ENCODE assay signal across 10 cellular contexts in the genomic region with DNA sequence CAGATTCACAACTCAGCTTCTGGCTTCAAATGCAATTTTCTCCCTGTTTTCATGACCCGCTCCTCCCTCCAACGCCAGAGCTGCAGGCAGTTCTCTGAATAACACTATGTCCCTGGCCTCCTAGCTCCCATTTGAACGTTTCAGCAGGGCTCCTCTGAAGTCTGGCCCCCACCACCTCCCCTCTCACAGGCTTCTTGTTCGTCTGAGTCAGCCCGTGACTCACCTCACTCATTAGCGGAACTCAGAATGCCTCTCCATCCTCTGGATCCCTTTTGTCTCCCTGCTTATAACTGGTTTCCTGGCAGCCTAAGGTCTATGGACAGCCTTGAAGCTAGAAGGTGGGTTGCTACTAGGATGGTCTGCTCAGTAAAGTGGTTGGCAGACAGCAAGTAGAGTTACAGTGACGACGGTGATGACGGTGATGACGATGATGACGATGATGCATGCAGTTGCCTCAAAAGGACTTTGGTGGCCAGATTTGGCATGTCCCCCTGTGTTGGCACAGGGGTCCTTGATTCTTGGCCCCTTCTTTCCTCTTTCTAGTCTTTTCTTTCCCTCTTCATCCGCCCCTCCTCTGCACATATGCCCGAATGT.
A peak's percentile ranks its signal among the peaks of the same experiment; 100 is the strongest.
DNase-seq lines count a peak whose midpoint lies in the region; ATAC-seq and TF ChIP-seq lines count a peak whose summit lies in the region.
"Had no signal": no experiment of that assay in that cellular context is flagged by ENCODE, and none has a peak within 500 bp of the region (broad histone marks: within the 10 kb centered on the region; RNA-seq: fewer than 3 reads in every experiment).

No MANE protein-coding gene starts in this region.

- POLR2A ChIA-PET in SK-N-SH (lab: Yijun Ruan, JAX): no interaction called here

- H3F3A ChIP-seq in SK-N-SH (replicated peaks; ENCODE audit: insufficient read depth): peaks cover 14% of the 10 kb centered on the region

- no peaks in the 10 kb centered on the region for H3K9me2 ChIP-seq in SK-N-SH
- H3K9me2 ChIP-seq in hepatocyte (replicated peaks; ENCODE audit: insufficient read depth): no peaks in the 10 kb centered on the region

- ATAC-seq in upper lobe of right lung: peak; percentile 21
- no peak for ATAC-seq in GM18909 (IDR thresholded peaks at IDR 0.05; ENCODE audit: poor library complexity, unreplicated experiment)
- ATAC-seq in GM18873 (IDR thresholded peaks at IDR 0.05; ENCODE audit: low FRiP score, unreplicated experiment): no peak
- ATAC-seq: activated CD8-positive, alpha-beta memory T cell treated with anti-CD3 and anti-CD28 coated beads, Interleukin-2, amount 10 ng/mL, durations not matched to agents 7 days and 5 days had no signal

- H3K4me1 ChIP-seq in SK-N-SH (ENCODE audit: control insufficient read depth in 1 of 2, insufficient read depth in 2 of 2, low read depth in 1 of 2, low read length in 1 of 2) (peaks cover 0 to 9% of the 10 kb centered on the region in 2 experiments; a peak in 3 of 4 replicates), hepatocyte (ENCODE audit: insufficient read depth) (no peaks in the 10 kb centered on the region), upper lobe of right lung (peaks cover 7% of the 10 kb centered on the region)

- TF ChIP-seq CTCF in SK-N-SH (IDR thresholded peaks at IDR 0.05): 0 out of 2 replicates have a peak, but pooled peaks have one; percentile 7
- TF ChIP-seq CTCF in hepatocyte (IDR thresholded peaks at IDR 0.05; ENCODE audit: poor library complexity): no peak
- TF ChIP-seq CTCF in upper lobe of right lung (IDR thresholded peaks at IDR 0.05): no peak

- peak overlapping the region; percentile 49; the same call in 1 of the 2 replicates for H2AFZ ChIP-seq in SK-N-SH (ENCODE audit: low read depth)
- no peak overlapping the region for H2AFZ ChIP-seq in hepatocyte

- peak; percentile 9 for DNase-seq in stimulated activated CD4-positive, alpha-beta T cell treated with anti-CD3 and anti-CD28 coated beads, Interleukin-4, amount 100 ng/mL, for 1 hour
- DNase-seq in stimulated activated CD4-positive, alpha-beta T cell treated with anti-CD3 and anti-CD28 coated beads, Interleukin-2, amount 100 ng/mL, for 48 hours: no peak
- DNase-seq in SK-N-SH (peak; percentile 37), hepatocyte (ENCODE audit: low spot score) (peak; percentile 64), upper lobe of right lung (no peak), D341Med (ENCODE audit: low spot score) (no peak)
- DNase-seq: activated CD8-positive, alpha-beta memory T cell treated with anti-CD3 and anti-CD28 coated beads, Interleukin-2, amount 10 ng/mL, durations not matched to agents 7 days and 5 days; DMS79 treated with DMSO at 0.1 percent for 48 hours had no signal

- WGBS in SK-N-SH (ENCODE audit: low lambda C conversion rate): 44% methylated on average over 13 of the region's 13 CpGs
- WGBS in hepatocyte (ENCODE audit: low lambda C conversion rate, missing lambda C conversion rate): 74% methylated on average over 13 of the region's 13 CpGs

- 0 out of 2 replicates have a peak, but pooled peaks have one; percentile 15 for TF ChIP-seq RAD21 in SK-N-SH (IDR thresholded peaks at IDR 0.05; ENCODE audit: low read length)

- H3K9ac ChIP-seq in SK-N-SH: peak overlapping the region; percentile 26; the same call in 1 of the 2 replicates

- CTCF ChIA-PET in SK-N-SH (lab: Yijun Ruan, JAX): interaction anchor here (0.8 kb wide), 1 partner anchor 174 kb away, joined by 3 read pairs; no protein-coding TSS in a partner anchor

- intact Hi-C loops in upper lobe of right lung (cut with DNase I): no loop called here

- H3K27me3 ChIP-seq in SK-N-SH (ENCODE audit: insufficient read depth) (no peaks in the 10 kb centered on the region), hepatocyte (no peaks in the 10 kb centered on the region), upper lobe of right lung (no peaks in the 10 kb centered on the region)

- peak in 1 of 2 experiments; percentile 73; a peak in 1 of 4 replicates for TF ChIP-seq EP300 in SK-N-SH (IDR thresholded peaks at IDR 0.05; ENCODE audit: borderline replicate concordance in 1 of 2, low read depth in 1 of 2, low read length in 1 of 2)

- H3K9me3 ChIP-seq in SK-N-SH (no peaks in the 10 kb centered on the region), hepatocyte (ENCODE audit: low read depth) (no peaks in the 10 kb centered on the region), upper lobe of right lung (no peaks in the 10 kb centered on the region)

- H3K4me2 ChIP-seq in SK-N-SH: peak overlapping the region; percentile 47
- H3K4me2 ChIP-seq in hepatocyte: no peak overlapping the region

- H4K20me1 ChIP-seq in SK-N-SH (ENCODE audit: insufficient read depth) (no peaks in the 10 kb centered on the region), hepatocyte (ENCODE audit: insufficient read depth, poor library complexity, severe bottlenecking) (no peaks in the 10 kb centered on the region)

- H3K4me3 ChIP-seq in SK-N-SH (ENCODE audit: low read depth in 2 of 2, low read length in 1 of 2) (no peak overlapping the region), hepatocyte (no peak overlapping the region), upper lobe of right lung (no peak overlapping the region)

- H3K79me2 ChIP-seq in SK-N-SH (ENCODE audit: insufficient read depth) (no peaks in the 10 kb centered on the region), hepatocyte (no peaks in the 10 kb centered on the region)

- H3K36me3 ChIP-seq in SK-N-SH (replicated peaks in 1 of 2; ENCODE audit: control insufficient read depth in 1 of 2, insufficient read depth in 2 of 2, low read length in 1 of 2) (no peaks in the 10 kb centered on the region), hepatocyte (replicated peaks; ENCODE audit: insufficient read depth, low read depth) (no peaks in the 10 kb centered on the region), upper lobe of right lung (no peaks in the 10 kb centered on the region)

- H3K27ac ChIP-seq in SK-N-SH (ENCODE audit: low read depth in 2 of 2, low read length in 1 of 2): peak overlapping the region in 1 of 2 experiments; percentile 92; a peak in 2 of 4 replicates
- no peak overlapping the region for H3K27ac ChIP-seq in hepatocyte
- H3K27ac ChIP-seq in upper lobe of right lung: no peak overlapping the region

TF ChIP-seq in SK-N-SH, 30 proteins besides CTCF, POLR2A, EP300 and RAD21 (continues in another document):
- TF ChIP-seq SIN3A (IDR thresholded peaks at IDR 0.05; ENCODE audit: borderline replicate concordance, low read depth, low read length): peak; percentile 40; the same call in 1 of the 2 replicates
- no peak; the same call in 1 of the 2 replicates for TF ChIP-seq TAF1 (IDR thresholded peaks at IDR 0.05; ENCODE audit: borderline replicate concordance, low read depth, low read length)
- TF ChIP-seq RCOR1 (IDR thresholded peaks at IDR 0.05; ENCODE audit: low read length): no peak
- TF ChIP-seq GATA2 (CRISPR knock-in tag; IDR thresholded peaks at IDR 0.05): no peak
- no peak for TF ChIP-seq EZH2phosphoT487 (IDR thresholded peaks at IDR 0.05; ENCODE audit: borderline replicate concordance, low read depth)
- TF ChIP-seq TEAD4 (IDR thresholded peaks at IDR 0.05; ENCODE audit: borderline replicate concordance, insufficient read depth): peak; percentile 55
- TF ChIP-seq, protein P1, sequence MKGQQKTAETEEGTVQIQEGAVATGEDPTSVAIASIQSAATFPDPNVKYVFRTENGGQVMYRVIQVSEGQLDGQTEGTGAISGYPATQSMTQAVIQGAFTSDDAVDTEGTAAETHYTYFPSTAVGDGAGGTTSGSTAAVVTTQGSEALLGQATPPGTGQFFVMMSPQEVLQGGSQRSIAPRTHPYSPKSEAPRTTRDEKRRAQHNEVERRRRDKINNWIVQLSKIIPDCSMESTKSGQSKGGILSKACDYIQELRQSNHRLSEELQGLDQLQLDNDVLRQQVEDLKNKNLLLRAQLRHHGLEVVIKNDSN (IDR thresholded peaks at IDR 0.05; ENCODE audit: borderline replicate concordance, low read depth): no peak
- TF ChIP-seq MEF2A (IDR thresholded peaks at IDR 0.05; ENCODE audit: borderline replicate concordance, low read depth): no peak
- TF ChIP-seq YY1 (IDR thresholded peaks at IDR 0.05; ENCODE audit: low read depth): no peak
- no peak for TF ChIP-seq CHD2 (IDR thresholded peaks at IDR 0.05; ENCODE audit: low read length, partially characterized antibody)
- TF ChIP-seq MAX (IDR thresholded peaks at IDR 0.05; ENCODE audit: low read depth): peak; percentile 52; the same call in 1 of the 2 replicates
- peak; percentile 62; the same call in 1 of the 2 replicates for TF ChIP-seq POLR2AphosphoS5 (IDR thresholded peaks at IDR 0.05; ENCODE audit: low read depth, low read length)
- TF ChIP-seq ELF1 (IDR thresholded peaks at IDR 0.05): no peak; the same call in 1 of the 2 replicates
- TF ChIP-seq REST (IDR thresholded peaks at IDR 0.05; ENCODE audit: low read depth, low read length): peak; percentile 72; the same call in 1 of the 2 replicates
- TF ChIP-seq SMC3 (IDR thresholded peaks at IDR 0.05; ENCODE audit: low read depth, low read length): peak; percentile 11; the same call in 1 of the 2 replicates

Comparison
In these comparisons a context has a peak if more than half of its experiments do, and no peak if none do; other contexts are left out.
1. DNase-seq: peak in stimulated activated CD4-positive, alpha-beta T cell treated with anti-CD3 and anti-CD28 coated beads, Interleukin-4, amount 100 ng/mL, for 1 hour (single experiment), SK-N-SH (single experiment) and hepatocyte (single experiment); none in stimulated activated CD4-positive, alpha-beta T cell treated with anti-CD3 and anti-CD28 coated beads, Interleukin-2, amount 100 ng/mL, for 48 hours (0 of 2), upper lobe of right lung (single experiment) and D341Med (single experiment).